ENCODE assay signal across 1 cellular context in the genomic region with DNA sequence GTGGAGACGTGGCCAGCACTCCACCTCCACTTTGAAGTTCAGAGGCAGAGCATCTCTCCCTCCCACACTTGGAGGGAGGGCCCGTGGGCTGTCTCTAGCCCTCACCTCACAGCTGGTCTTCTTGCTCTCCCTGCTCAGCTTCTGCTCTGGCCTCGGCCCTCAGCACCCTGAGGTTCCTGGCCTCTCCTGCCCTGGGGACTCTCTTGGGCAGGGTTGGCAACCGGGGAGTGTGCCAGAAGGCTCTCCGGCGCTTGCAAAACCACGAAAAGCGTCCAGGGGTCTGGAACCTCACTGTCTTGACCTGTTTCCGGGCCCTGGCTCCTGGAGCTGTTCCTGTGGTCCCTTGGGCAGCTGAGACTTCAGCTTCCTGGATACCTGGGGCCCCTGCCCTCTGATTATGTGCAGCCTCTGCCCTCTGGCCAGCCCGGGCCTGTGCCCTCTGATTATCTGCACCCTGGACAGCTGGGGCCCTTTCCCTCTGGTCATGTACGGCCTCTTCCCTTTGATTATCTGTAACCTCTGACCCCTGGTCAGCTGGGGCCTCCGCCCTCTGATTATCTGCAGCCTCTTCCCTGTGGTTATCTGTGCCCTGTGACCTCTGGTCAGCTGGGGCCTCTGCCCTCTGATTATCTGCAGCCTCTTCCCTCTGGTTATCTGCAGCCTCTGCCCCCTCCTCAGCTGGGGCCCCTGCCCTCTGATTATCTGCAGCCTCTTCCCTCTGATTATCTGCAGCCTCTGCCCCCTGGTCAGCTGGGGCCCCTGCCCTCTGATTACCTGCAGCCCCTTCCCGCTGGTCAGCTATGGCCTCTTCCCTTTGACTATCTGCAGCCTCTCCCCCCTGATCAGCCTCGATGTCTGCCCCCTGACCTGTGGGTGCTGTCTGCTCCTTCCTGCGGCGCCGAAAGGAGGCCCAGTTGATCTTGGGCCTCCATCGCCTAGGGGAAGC.
A peak's percentile ranks its signal among the peaks of the same experiment; 100 is the strongest.
TF ChIP-seq lines count a peak whose summit lies in the region.

No MANE protein-coding gene starts in this region.

TF ChIP-seq in K562, 482 proteins besides CTCF, POLR2A, EP300 and RAD21 (continued from another document and continues in another):
- TF ChIP-seq, protein P1, sequence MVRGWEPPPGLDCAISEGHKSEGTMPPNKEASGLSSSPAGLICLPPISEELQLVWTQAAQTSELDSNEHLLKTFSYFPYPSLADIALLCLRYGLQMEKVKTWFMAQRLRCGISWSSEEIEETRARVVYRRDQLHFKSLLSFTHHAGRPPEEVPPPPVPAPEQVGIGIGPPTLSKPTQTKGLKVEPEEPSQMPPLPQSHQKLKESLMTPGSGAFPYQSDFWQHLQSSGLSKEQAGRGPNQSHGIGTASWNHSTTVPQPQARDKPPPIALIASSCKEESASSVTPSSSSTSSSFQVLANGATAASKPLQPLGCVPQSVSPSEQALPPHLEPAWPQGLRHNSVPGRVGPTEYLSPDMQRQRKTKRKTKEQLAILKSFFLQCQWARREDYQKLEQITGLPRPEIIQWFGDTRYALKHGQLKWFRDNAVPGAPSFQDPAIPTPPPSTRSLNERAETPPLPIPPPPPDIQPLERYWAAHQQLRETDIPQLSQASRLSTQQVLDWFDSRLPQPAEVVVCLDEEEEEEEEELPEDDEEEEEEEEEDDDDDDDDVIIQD (CRISPR knock-in tag; IDR thresholded peaks at IDR 0.05) = no peak
- no peak for TF ChIP-seq SAFB (IDR thresholded peaks at IDR 0.05; ENCODE audit: borderline replicate concordance, low read depth, low read length)
- TF ChIP-seq ELF4 (CRISPR knock-in tag; IDR thresholded peaks at IDR 0.05) = no peak
- no peak for TF ChIP-seq RBM25 (IDR thresholded peaks at IDR 0.05; ENCODE audit: low read depth, low read length, severe bottlenecking)
- TF ChIP-seq HNRNPH1 (optimal IDR thresholded peaks at IDR 0.05; ENCODE audit: low read depth, low read length) = no peak
- TF ChIP-seq, protein P2, sequence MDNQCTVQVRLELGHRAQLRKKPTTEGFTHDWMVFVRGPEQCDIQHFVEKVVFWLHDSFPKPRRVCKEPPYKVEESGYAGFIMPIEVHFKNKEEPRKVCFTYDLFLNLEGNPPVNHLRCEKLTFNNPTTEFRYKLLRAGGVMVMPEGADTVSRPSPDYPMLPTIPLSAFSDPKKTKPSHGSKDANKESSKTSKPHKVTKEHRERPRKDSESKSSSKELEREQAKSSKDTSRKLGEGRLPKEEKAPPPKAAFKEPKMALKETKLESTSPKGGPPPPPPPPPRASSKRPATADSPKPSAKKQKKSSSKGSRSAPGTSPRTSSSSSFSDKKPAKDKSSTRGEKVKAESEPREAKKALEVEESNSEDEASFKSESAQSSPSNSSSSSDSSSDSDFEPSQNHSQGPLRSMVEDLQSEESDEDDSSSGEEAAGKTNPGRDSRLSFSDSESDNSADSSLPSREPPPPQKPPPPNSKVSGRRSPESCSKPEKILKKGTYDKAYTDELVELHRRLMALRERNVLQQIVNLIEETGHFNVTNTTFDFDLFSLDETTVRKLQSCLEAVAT (IDR thresholded peaks at IDR 0.05) = no peak
- TF ChIP-seq, protein P3, sequence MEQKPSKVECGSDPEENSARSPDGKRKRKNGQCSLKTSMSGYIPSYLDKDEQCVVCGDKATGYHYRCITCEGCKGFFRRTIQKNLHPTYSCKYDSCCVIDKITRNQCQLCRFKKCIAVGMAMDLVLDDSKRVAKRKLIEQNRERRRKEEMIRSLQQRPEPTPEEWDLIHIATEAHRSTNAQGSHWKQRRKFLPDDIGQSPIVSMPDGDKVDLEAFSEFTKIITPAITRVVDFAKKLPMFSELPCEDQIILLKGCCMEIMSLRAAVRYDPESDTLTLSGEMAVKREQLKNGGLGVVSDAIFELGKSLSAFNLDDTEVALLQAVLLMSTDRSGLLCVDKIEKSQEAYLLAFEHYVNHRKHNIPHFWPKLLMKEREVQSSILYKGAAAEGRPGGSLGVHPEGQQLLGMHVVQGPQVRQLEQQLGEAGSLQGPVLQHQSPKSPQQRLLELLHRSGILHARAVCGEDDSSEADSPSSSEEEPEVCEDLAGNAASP (IDR thresholded peaks at IDR 0.05) = no peak
- TF ChIP-seq, protein P4, sequence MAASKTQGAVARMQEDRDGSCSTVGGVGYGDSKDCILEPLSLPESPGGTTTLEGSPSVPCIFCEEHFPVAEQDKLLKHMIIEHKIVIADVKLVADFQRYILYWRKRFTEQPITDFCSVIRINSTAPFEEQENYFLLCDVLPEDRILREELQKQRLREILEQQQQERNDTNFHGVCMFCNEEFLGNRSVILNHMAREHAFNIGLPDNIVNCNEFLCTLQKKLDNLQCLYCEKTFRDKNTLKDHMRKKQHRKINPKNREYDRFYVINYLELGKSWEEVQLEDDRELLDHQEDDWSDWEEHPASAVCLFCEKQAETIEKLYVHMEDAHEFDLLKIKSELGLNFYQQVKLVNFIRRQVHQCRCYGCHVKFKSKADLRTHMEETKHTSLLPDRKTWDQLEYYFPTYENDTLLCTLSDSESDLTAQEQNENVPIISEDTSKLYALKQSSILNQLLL (CRISPR knock-in tag; IDR thresholded peaks at IDR 0.05; ENCODE audit: borderline replicate concordance) = no peak
- no peak for TF ChIP-seq BMI1 (IDR thresholded peaks at IDR 0.05; ENCODE audit: low read length)
- TF ChIP-seq SRSF7 (optimal IDR thresholded peaks at IDR 0.05; ENCODE audit: low read depth, low read length) = no peak
- TF ChIP-seq ERF (CRISPR knock-in tag; IDR thresholded peaks at IDR 0.05) = no peak
- TF ChIP-seq ZNF224 (CRISPR knock-in tag; IDR thresholded peaks at IDR 0.05) = no peak
- TF ChIP-seq, protein P5, sequence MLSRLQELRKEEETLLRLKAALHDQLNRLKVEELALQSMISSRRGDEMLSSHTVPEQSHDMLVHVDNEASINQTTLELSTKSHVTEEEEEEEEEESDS (CRISPR knock-in tag; IDR thresholded peaks at IDR 0.05) = no peak
- TF ChIP-seq FOXO4 (CRISPR knock-in tag; IDR thresholded peaks at IDR 0.05) = no peak
- peak; percentile 42; the same call in 1 of the 2 replicates for TF ChIP-seq MYNN (IDR thresholded peaks at IDR 0.05)
- no peak for TF ChIP-seq MYNN (CRISPR knock-in tag; IDR thresholded peaks at IDR 0.05)
- no peak for TF ChIP-seq NEUROD1 (IDR thresholded peaks at IDR 0.05; ENCODE audit: borderline replicate concordance, low read depth, low read length, partially characterized antibody)
- TF ChIP-seq PATZ1 (CRISPR knock-in tag; IDR thresholded peaks at IDR 0.05; ENCODE audit: borderline replicate concordance) = no peak
- TF ChIP-seq GTF3C2 (IDR thresholded peaks at IDR 0.05; ENCODE audit: borderline replicate concordance, extremely low read depth, insufficient read length) = no peak
- TF ChIP-seq ZNF140 (CRISPR knock-in tag; IDR thresholded peaks at IDR 0.05) = no peak
- TF ChIP-seq ZNF75A (CRISPR knock-in tag; IDR thresholded peaks at IDR 0.05) = no peak
- TF ChIP-seq, protein P6, sequence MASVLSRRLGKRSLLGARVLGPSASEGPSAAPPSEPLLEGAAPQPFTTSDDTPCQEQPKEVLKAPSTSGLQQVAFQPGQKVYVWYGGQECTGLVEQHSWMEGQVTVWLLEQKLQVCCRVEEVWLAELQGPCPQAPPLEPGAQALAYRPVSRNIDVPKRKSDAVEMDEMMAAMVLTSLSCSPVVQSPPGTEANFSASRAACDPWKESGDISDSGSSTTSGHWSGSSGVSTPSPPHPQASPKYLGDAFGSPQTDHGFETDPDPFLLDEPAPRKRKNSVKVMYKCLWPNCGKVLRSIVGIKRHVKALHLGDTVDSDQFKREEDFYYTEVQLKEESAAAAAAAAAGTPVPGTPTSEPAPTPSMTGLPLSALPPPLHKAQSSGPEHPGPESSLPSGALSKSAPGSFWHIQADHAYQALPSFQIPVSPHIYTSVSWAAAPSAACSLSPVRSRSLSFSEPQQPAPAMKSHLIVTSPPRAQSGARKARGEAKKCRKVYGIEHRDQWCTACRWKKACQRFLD (CRISPR knock-in tag; IDR thresholded peaks at IDR 0.05) = no peak
- TF ChIP-seq PHTF2 (CRISPR knock-in tag; IDR thresholded peaks at IDR 0.05) = no peak
- no peak for TF ChIP-seq YBX1 (IDR thresholded peaks at IDR 0.05)
- TF ChIP-seq POLR3A (IDR thresholded peaks at IDR 0.05; ENCODE audit: borderline replicate concordance, extremely low read depth, insufficient read depth, insufficient read length) = no peak
- no peak; the same call in 1 of the 2 replicates for TF ChIP-seq RB1 (IDR thresholded peaks at IDR 0.05; ENCODE audit: low read depth)
- no peak for TF ChIP-seq ZNF174 (CRISPR knock-in tag; IDR thresholded peaks at IDR 0.05)
- TF ChIP-seq PURB (CRISPR knock-in tag; IDR thresholded peaks at IDR 0.05; ENCODE audit: low read depth) = no peak
- TF ChIP-seq, protein P7, sequence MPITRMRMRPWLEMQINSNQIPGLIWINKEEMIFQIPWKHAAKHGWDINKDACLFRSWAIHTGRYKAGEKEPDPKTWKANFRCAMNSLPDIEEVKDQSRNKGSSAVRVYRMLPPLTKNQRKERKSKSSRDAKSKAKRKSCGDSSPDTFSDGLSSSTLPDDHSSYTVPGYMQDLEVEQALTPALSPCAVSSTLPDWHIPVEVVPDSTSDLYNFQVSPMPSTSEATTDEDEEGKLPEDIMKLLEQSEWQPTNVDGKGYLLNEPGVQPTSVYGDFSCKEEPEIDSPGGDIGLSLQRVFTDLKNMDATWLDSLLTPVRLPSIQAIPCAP (CRISPR knock-in tag; IDR thresholded peaks at IDR 0.05; ENCODE audit: borderline replicate concordance) = no peak
- no peak for TF ChIP-seq ZBTB1 (CRISPR knock-in tag; IDR thresholded peaks at IDR 0.05; ENCODE audit: borderline replicate concordance, low read depth)
- no peak for TF ChIP-seq RBM17 (IDR thresholded peaks at IDR 0.05; ENCODE audit: borderline replicate concordance, low read depth, low read length)
- TF ChIP-seq PBX2 (CRISPR knock-in tag; IDR thresholded peaks at IDR 0.05; ENCODE audit: low read depth) = no peak
- no peak for TF ChIP-seq PBX2 (tag; conservative IDR thresholded peaks at IDR 0.05; ENCODE audit: low read depth)
- TF ChIP-seq, protein P8, sequence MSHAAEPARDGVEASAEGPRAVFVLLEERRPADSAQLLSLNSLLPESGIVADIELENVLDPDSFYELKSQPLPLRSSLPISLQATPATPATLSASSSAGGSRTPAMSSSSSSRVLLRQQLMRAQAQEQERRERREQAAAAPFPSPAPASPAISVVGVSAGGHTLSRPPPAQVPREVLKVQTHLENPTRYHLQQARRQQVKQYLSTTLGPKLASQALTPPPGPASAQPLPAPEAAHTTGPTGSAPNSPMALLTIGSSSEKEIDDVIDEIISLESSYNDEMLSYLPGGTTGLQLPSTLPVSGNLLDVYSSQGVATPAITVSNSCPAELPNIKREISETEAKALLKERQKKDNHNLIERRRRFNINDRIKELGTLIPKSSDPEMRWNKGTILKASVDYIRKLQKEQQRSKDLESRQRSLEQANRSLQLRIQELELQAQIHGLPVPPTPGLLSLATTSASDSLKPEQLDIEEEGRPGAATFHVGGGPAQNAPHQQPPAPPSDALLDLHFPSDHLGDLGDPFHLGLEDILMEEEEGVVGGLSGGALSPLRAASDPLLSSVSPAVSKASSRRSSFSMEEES (CRISPR knock-in tag; IDR thresholded peaks at IDR 0.05) = no peak
- no peak for TF ChIP-seq NBN (IDR thresholded peaks at IDR 0.05; ENCODE audit: low read depth)
